Comparison of ENCODE assay signal across 8 cellular contexts in the genomic region with DNA sequence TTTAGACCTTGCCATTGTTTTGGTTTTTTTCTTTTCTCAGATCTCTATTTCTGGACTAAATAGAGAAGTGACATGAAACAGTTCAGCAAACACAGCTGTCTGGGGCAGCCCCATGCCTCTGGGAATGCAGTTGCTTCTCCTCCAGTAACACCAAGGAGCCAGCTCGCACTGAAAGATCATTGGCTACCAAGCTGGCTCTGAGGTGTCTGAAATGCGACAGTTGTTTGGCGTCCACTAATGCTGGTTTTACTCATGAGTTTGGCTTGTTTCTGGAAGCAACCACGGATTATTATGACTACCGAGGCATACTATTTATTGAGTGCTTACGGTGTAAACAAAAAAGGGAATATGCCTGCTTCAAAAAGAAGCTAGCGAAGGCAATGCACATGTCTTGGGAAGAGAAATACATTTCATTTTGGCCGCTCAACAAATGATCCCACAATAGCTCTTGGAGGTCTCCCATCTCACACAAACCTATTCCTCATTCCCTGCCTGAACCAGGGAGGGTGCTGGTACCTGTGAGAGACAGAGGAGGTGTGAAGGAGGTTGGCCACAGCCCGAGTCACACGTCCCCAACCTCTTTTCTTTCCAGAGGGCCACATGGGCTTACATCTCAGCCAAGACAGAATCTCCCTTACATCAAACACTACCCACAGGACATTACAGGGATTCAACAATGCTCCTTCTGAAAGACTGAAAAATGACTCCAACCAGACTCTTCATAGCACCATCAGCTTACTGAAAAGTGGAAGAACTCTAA. TPM values are rescaled to one million over a fixed set of nuclear protein-coding genes. Genes with fewer than 3 reads are reported as not detected.
DNase-seq lines count a peak whose midpoint lies in the region; ATAC-seq, FAIRE-seq and TF ChIP-seq lines count a peak whose summit lies in the region.

No MANE protein-coding gene starts in this region.

- H3K4me2 ChIP-seq in Karpas-422 (ENCODE audit: low read depth, low read length, poor library complexity, severe bottlenecking): peak overlapping the region; percentile 22

- no peaks in the 10 kb centered on the region for H3K79me2 ChIP-seq in Karpas-422 (ENCODE audit: low read length)

- no peak for DNase-seq in GM12892 (ENCODE audit: insufficient read length)
- DNase-seq in Karpas-422: peak; percentile 71
- DNase-seq in medulla oblongata (ENCODE audit: extremely low spot score): peak; percentile 18
- DNase-seq in OCI-M2 (lab: John Stamatoyannopoulos, UW; ENCODE audit: unreplicated experiment): no peak
- no peak for DNase-seq in stimulated activated CD4-positive, alpha-beta T cell treated with anti-CD3 and anti-CD28 coated beads, Interleukin-12 subunit alpha, Interleukin-12 subunit beta, amount 100 ng/mL, for 4 hours
- no peak for DNase-seq in NCI-H510A treated with DMSO at 0.1 percent for 48 hours (lab: John Stamatoyannopoulos, UW)
- DNase-seq in activated T-cell treated with anti-CD3 and anti-CD28 coated beads, Interleukin-2, amount 50 U/mL, for 1 hour: no peak

- H3K36me3 ChIP-seq in Karpas-422 (ENCODE audit: insufficient read depth, low read length): no peaks in the 10 kb centered on the region

- no peaks in the 10 kb centered on the region for H4K20me1 ChIP-seq in Karpas-422 (ENCODE audit: insufficient read depth, low read depth, low read length)

- H2AFZ ChIP-seq in Karpas-422 (ENCODE audit: low read length): no peak overlapping the region

- FAIRE-seq in GM12892 (lab: Jason Lieb, UNC): peak; percentile 99

- H3K9ac ChIP-seq in Karpas-422 (ENCODE audit: low read length): no peak overlapping the region

- ATAC-seq in GM21723 (IDR thresholded peaks at IDR 0.05; ENCODE audit: unreplicated experiment): peak; percentile 97

- H3K4me1 ChIP-seq in Karpas-422 (ENCODE audit: low read length): peaks cover 53% of the 10 kb centered on the region

- no peaks in the 10 kb centered on the region for H3K27me3 ChIP-seq in Karpas-422 (ENCODE audit: low read length)

- H3K27ac ChIP-seq in Karpas-422 (ENCODE audit: low read length): peak overlapping the region; percentile 64

- H3K4me3 ChIP-seq in Karpas-422 (ENCODE audit: low read length): no peak overlapping the region

- H3K9me2 ChIP-seq in Karpas-422 (replicated peaks; ENCODE audit: insufficient read depth, low read length): no peaks in the 10 kb centered on the region

- no peak for TF ChIP-seq POLR2A in GM12892 (IDR thresholded peaks at IDR 0.05; ENCODE audit: low read depth, low read length)

- no peaks in the 10 kb centered on the region for H3K9me3 ChIP-seq in Karpas-422 (ENCODE audit: low read length)

RNA-seq across cellular contexts. Expression of a gene that starts 37.5 kb away (rescaled TPM):
- 1.7 TPM for polyA plus RNA-seq in GM12892 (2012; ENCODE audit: missing spikeins)
- total RNA-seq in Karpas-422 (2014; rRNA removed; shearing (Covaris generic); ENCODE audit: low replicate concordance): 0.83 and 1.4 TPM in 2 replicates

RNA-seq across cellular contexts. Expression of a gene that starts 56.4 kb away (rescaled TPM):
- polyA plus RNA-seq in GM12892 (2012; ENCODE audit: missing spikeins): 55.2 TPM
- 66.4 and 73.4 TPM in 2 replicates for total RNA-seq in Karpas-422 (2014; rRNA removed; shearing (Covaris generic); ENCODE audit: low replicate concordance)

Comparison
In these comparisons a context has a peak if more than half of its experiments do, and no peak if none do; other contexts are left out.
1. DNase-seq: peak in Karpas-422 (single experiment) and medulla oblongata (single experiment); none in GM12892 (single experiment), OCI-M2 (single experiment), stimulated activated CD4-positive, alpha-beta T cell treated with anti-CD3 and anti-CD28 coated beads, Interleukin-12 subunit alpha, Interleukin-12 subunit beta, amount 100 ng/mL, for 4 hours (single experiment), NCI-H510A treated with DMSO at 0.1 percent for 48 hours (single experiment) and activated T-cell treated with anti-CD3 and anti-CD28 coated beads, Interleukin-2, amount 50 U/mL, for 1 hour (single experiment).